20 cellular contexts compared by ENCODE assay signal in the genomic region with DNA sequence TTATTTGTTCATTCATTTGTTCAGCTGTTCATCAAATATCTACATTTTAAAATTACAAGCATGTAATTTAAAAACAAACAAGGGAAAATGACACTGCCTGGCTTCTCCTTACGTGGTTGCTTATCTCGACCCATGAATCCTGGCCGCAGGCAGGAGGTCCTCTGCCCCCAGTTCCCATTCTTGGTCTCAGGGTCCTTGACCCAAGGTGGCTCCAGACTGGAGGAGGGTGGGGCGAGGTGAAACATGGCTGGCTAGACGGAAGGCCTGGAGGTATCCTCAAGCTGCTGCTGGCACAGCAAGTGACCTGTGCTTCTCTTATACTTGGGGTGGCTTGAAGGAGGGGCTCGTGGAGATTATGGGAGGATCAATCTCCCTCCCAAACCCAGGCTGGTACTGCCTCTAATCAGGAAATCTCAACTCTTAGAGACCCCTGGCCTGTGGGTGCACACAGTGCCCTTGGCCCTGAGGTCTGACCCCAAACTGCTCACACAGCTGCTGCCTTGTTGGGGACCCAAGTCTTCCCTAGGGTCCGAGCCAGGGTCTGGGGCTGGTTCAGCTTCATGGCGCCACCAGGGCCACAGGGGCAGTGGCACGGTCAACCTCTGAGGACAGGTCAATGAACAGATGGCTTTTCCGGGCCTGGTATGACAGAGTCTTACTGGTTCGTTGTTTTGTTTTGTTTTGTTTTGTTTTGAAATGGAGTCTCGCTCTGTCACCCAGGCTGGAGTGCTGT.
"Had no signal": no experiment of that assay in that cellular context is flagged by ENCODE, and none has a peak within 500 bp of the region (broad histone marks: within the 10 kb centered on the region; RNA-seq: fewer than 3 reads in every experiment).

No MANE protein-coding gene starts in this region.

- H3K9me3 ChIP-seq: gastrocnemius medialis, heart left ventricle, tibial nerve, uterus had no signal

- H3K36me3 ChIP-seq: gastrocnemius medialis, heart left ventricle, tibial nerve, uterus had no signal

- ATAC-seq: effector memory CD8-positive, alpha-beta T cell; gastrocnemius medialis; heart left ventricle; T-helper 17 cell had no signal

- H3K27ac ChIP-seq: epithelial cell of prostate, gastrocnemius medialis, heart left ventricle, tibial nerve, uterus had no signal

- H3K4me3 ChIP-seq: lung had no signal

- FAIRE-seq: astrocyte, bronchial epithelial cell, TTC549 had no signal

- H3K27me3 ChIP-seq: uterus had no signal

- DNase-seq: activated B cell treated with CpG ODN at 0.5 μM for 24 hours; activated CD4-positive, alpha-beta T cell treated with anti-CD3 and anti-CD28 coated beads for 48 hours; activated CD8-positive, alpha-beta memory T cell treated with anti-CD3 and anti-CD28 coated beads, Interleukin-2, amount 50 U/mL, for 48 hours; activated CD8-positive, alpha-beta T cell treated with anti-CD3 and anti-CD28 coated beads, Interleukin-2, amount 10 ng/mL, durations not matched to agents 7 days and 5 days; activated naive CD4-positive, alpha-beta T cell treated with Interleukin-2 at 50 U/mL for 16 hours; effector memory CD8-positive, alpha-beta T cell; gastrocnemius medialis; heart left ventricle; left cardiac atrium; stimulated activated CD4-positive, alpha-beta T cell treated with anti-CD3 and anti-CD28 coated beads, Interleukin-15, amount 100 ng/mL, for 24 hours; stimulated activated CD4-positive, alpha-beta T cell treated with anti-CD3 and anti-CD28 coated beads, Interleukin-4, amount 100 ng/mL, for 1 hour; stimulated activated naive CD4-positive, alpha-beta T cell; T-helper 17 cell; uterus had no signal
